Comparison of ENCODE assay signal across 26 cellular contexts in genomic region chr9:81844131-81844567, GRCh38.
DNase-seq lines count a peak whose midpoint lies in the region; ATAC-seq and TF ChIP-seq lines count a peak whose summit lies in the region.
"Had no signal": no experiment of that assay in that cellular context is flagged by ENCODE, and none has a peak within 500 bp of the region (broad histone marks: within the 10 kb centered on the region; RNA-seq: fewer than 3 reads in every experiment).

No MANE protein-coding gene starts in this region.

- no peaks in the 10 kb centered on the region for H3K36me3 Mint-ChIP-seq in stimulated activated naive B cell treated with anti-CD40 and anti-IgM and Interleukin-4, amounts not matched to agents 10 μg/mL and 1 μg/mL and 100 μg/mL, for 72 hours

- 93 to 100% (median 94%) methylated on average over 2 of the region's 2 CpGs for WGBS in stomach, 5 donors

- intact Hi-C loops in stomach (cut with DNase I; ENCODE audit: low total_unique reads), result no loop called here

- H3K27ac ChIP-seq in HEK293 (ENCODE audit: extremely low read depth, low read depth, low read length) (no peak overlapping the region), RWPE1 (peak overlapping the region; percentile 90), stomach (peak overlapping the region in 1 of 5 donors; percentile 31)
- H3K27ac ChIP-seq: brain microvascular endothelial cell, prostate gland, SK-N-MC, skin epidermis, upper lobe of left lung had no signal

- no peak overlapping the region for H3K4me3 Mint-ChIP-seq in stimulated activated naive B cell treated with anti-CD40 and anti-IgM and Interleukin-4, amounts not matched to agents 10 μg/mL and 1 μg/mL and 100 μg/mL, for 72 hours
- H3K4me3 Mint-ChIP-seq: activated T-cell treated with anti-CD3 and anti-CD28 coated beads, Interleukin-2, amount 50 U/mL, for 4 hours; CD4-positive, alpha-beta T cell; nephron progenitor cell; T-helper 1 cell treated with Interleukin-12 subunit alpha and Interleukin-12 subunit beta and Interleukin-4 antibody, amounts not matched to agents 30 μg/mL and 1 μg/mL, for 36 hours had no signal

- no peak overlapping the region for H3K4me3 ChIP-seq in HEK293 (ENCODE audit: low read depth, low read length)
- no peak overlapping the region for H3K4me3 ChIP-seq in stomach
- H3K4me3 ChIP-seq: HAP-1, prostate gland, SK-N-MC, skin epidermis, upper lobe of left lung had no signal

- DNase-seq in RWPE1 (ENCODE audit: low spot score) (peak; percentile 31), kidney tubule cell (ENCODE audit: low spot score) (peak; percentile 88), putamen (ENCODE audit: low spot score) (peak; percentile 75), DMS 273 (lab: John Stamatoyannopoulos, UW; ENCODE audit: unreplicated experiment) (no peak), NCI-H748 treated with DMSO at 0.1 percent for 48 hours (lab: John Stamatoyannopoulos, UW) (no peak), stomach (no peak)
- no peak for DNase-seq in stimulated activated naive B cell treated with anti-CD40 and anti-IgM and Interleukin-4, amounts not matched to agents 10 μg/mL and 1 μg/mL and 100 μg/mL, for 72 hours
- DNase-seq: activated CD4-positive, alpha-beta T cell treated with anti-CD3 and anti-CD28 coated beads for 4 hours; activated T-cell treated with anti-CD3 and anti-CD28 coated beads, Interleukin-2, amount 50 U/mL, for 4 hours; brain microvascular endothelial cell; CD4-positive, alpha-beta T cell; DMS 273 treated with DMSO at 0.1 percent for 48 hours; effector CD4-positive, alpha-beta T cell; GDM1; MM.1S; NCI-H1436 treated with DMSO at 0.1 percent for 48 hours; NCI-H524 treated with DMSO at 0.1 percent for 48 hours; nephron progenitor cell; RPMI8226 had no signal

- H3K36me3 ChIP-seq in HEK293 (ENCODE audit: control insufficient read depth in 2 of 2, insufficient read depth in 1 of 2, low read length in 2 of 2) (no peaks in the 10 kb centered on the region), stomach (no peaks in the 10 kb centered on the region)
- H3K36me3 ChIP-seq: brain microvascular endothelial cell, HAP-1, prostate gland, upper lobe of left lung had no signal

- peaks cover 0 to 7% of the 10 kb centered on the region in 2 donors for H3K4me1 Mint-ChIP-seq in stimulated activated naive B cell treated with anti-CD40 and anti-IgM and Interleukin-4, amounts not matched to agents 10 μg/mL and 1 μg/mL and 100 μg/mL, for 72 hours

- peaks cover 15% of the 10 kb centered on the region for H3K4me1 ChIP-seq in HEK293 (ENCODE audit: control insufficient read depth, insufficient read depth, low read length)
- H3K4me1 ChIP-seq in stomach, result peaks cover 0 to 8% (median 4%) of the 10 kb centered on the region in 4 donors
- H3K4me1 ChIP-seq: HAP-1, prostate gland had no signal

- CTCF ChIA-PET in HEK293 (lab: Yijun Ruan, JAX) (interaction anchor here (1.1 to 1.2 kb wide), 2 partner anchors 127 to 157 kb away, joined by 3 to 4 read pairs; no protein-coding TSS in a partner anchor), RWPE1 (lab: Yijun Ruan, JAX) (interaction anchor here (1.1 kb wide), 1 partner anchor 11 kb away, joined by 3 read pairs; no protein-coding TSS in a partner anchor)

- TF ChIP-seq EP300 in stomach (IDR thresholded peaks at IDR 0.05), result no peak

- H3K27ac Mint-ChIP-seq in stimulated activated naive B cell treated with anti-CD40 and anti-IgM and Interleukin-4, amounts not matched to agents 10 μg/mL and 1 μg/mL and 100 μg/mL, for 72 hours, result no peak overlapping the region
- H3K27ac Mint-ChIP-seq: CD4-positive, alpha-beta T cell; nephron progenitor cell; T-helper 1 cell treated with Interleukin-12 subunit alpha and Interleukin-12 subunit beta and Interleukin-4 antibody, amounts not matched to agents 30 μg/mL and 1 μg/mL, for 36 hours had no signal

- H3K9me3 ChIP-seq in HEK293 (ENCODE audit: control insufficient read depth, insufficient read depth, low read depth, low read length) (no peaks in the 10 kb centered on the region), stomach (no peaks in the 10 kb centered on the region)
- H3K9me3 ChIP-seq: HAP-1, prostate gland, upper lobe of left lung had no signal

- no peaks in the 10 kb centered on the region for H3K9me3 Mint-ChIP-seq in stimulated activated naive B cell treated with anti-CD40 and anti-IgM and Interleukin-4, amounts not matched to agents 10 μg/mL and 1 μg/mL and 100 μg/mL, for 72 hours
- H3K9me3 Mint-ChIP-seq: activated T-cell treated with anti-CD3 and anti-CD28 coated beads, Interleukin-2, amount 50 U/mL, for 4 hours; CD4-positive, alpha-beta T cell; nephron progenitor cell; T-helper 1 cell treated with Interleukin-12 subunit alpha and Interleukin-12 subunit beta and Interleukin-4 antibody, amounts not matched to agents 30 μg/mL and 1 μg/mL, for 36 hours had no signal

- no peaks in the 10 kb centered on the region for H3K27me3 ChIP-seq in stomach
- H3K27me3 ChIP-seq: brain microvascular endothelial cell, upper lobe of left lung had no signal

- H3K27me3 Mint-ChIP-seq in stimulated activated naive B cell treated with anti-CD40 and anti-IgM and Interleukin-4, amounts not matched to agents 10 μg/mL and 1 μg/mL and 100 μg/mL, for 72 hours, result no peaks in the 10 kb centered on the region
- H3K27me3 Mint-ChIP-seq: CD4-positive, alpha-beta T cell had no signal

- no peak for ATAC-seq in stimulated activated naive B cell treated with anti-CD40 and anti-IgM and Interleukin-4, amounts not matched to agents 10 μg/mL and 1 μg/mL and 100 μg/mL, for 72 hours (replicated peaks)
- ATAC-seq: activated T-cell treated with anti-CD3 and anti-CD28 coated beads, Interleukin-2, amount 50 U/mL, for 4 hours had no signal

- TF ChIP-seq CTCF in HEK293 (tag by site-specific recombination; IDR thresholded peaks at IDR 0.05) (no peak), RWPE1 (conservative IDR thresholded peaks at IDR 0.05; ENCODE audit: low read depth) (no peak), stomach (IDR thresholded peaks at IDR 0.05) (no peak)

- POLR2A ChIA-PET in HEK293 (lab: Yijun Ruan, JAX) (no interaction called here), RWPE1 (lab: Yijun Ruan, JAX; ENCODE audit: low non-redundant PET) (no interaction called here)

- TF ChIP-seq POLR2A in stomach (IDR thresholded peaks at IDR 0.05), result no peak

TF ChIP-seq in HEK293, 187 proteins besides CTCF, POLR2A, EP300 and RAD21 (continues in another document):
- TF ChIP-seq ATF2 (tag by site-specific recombination; IDR thresholded peaks at IDR 0.05; ENCODE audit: low read depth) (no peak), ZNF510 (tag by site-specific recombination; IDR thresholded peaks at IDR 0.05; ENCODE audit: insufficient replicate concordance) (no peak), HIC1 (tag by site-specific recombination; IDR thresholded peaks at IDR 0.05) (no peak), ZNF133 (tag by site-specific recombination; IDR thresholded peaks at IDR 0.05) (no peak), ZNF596 (tag by site-specific recombination; IDR thresholded peaks at IDR 0.05) (no peak), ZFP37 (tag by site-specific recombination; IDR thresholded peaks at IDR 0.05) (no peak), ZNF423 (tag by site-specific recombination; IDR thresholded peaks at IDR 0.05) (no peak), ZNF623 (tag by site-specific recombination; IDR thresholded peaks at IDR 0.05) (no peak)

Comparison
In these comparisons a context has a peak if more than half of its experiments do, and no peak if none do; other contexts are left out.
1. DNase-seq: peak in RWPE1 (single experiment), kidney tubule cell (single experiment) and putamen (single experiment); none in DMS 273 (single experiment), NCI-H748 treated with DMSO at 0.1 percent for 48 hours (single experiment), stimulated activated naive B cell treated with anti-CD40 and anti-IgM and Interleukin-4, amounts not matched to agents 10 μg/mL and 1 μg/mL and 100 μg/mL, for 72 hours (single experiment) and stomach (single experiment).